ENCODE assay signal across 8 cellular contexts in genomic region chr19:19385900-19386339, GRCh38. TPM values are rescaled to one million over a fixed set of nuclear protein-coding genes. Genes with fewer than 3 reads are reported as not detected.
DNase-seq lines count a peak whose midpoint lies in the region; ATAC-seq and TF ChIP-seq lines count a peak whose summit lies in the region.

No MANE protein-coding gene starts in this region.

- H3K27me3 ChIP-seq in breast epithelium = no peaks in the 10 kb centered on the region

- H3K4me1 ChIP-seq in breast epithelium (no peaks in the 10 kb centered on the region), mucosa of descending colon (ENCODE audit: low read depth) (peaks cover 46% of the 10 kb centered on the region)

- no peaks in the 10 kb centered on the region for H3K36me3 ChIP-seq in breast epithelium
- H3K36me3 ChIP-seq in mucosa of descending colon (ENCODE audit: low read depth) = no peaks in the 10 kb centered on the region

- CTCF ChIA-PET in RWPE1 (lab: Yijun Ruan, JAX) = no interaction called here

- peak; percentile 14 for ATAC-seq in HG02678 (IDR thresholded peaks at IDR 0.05; ENCODE audit: unreplicated experiment)
- ATAC-seq in mucosa of descending colon = peak; percentile 1
- no peak for ATAC-seq in HG02884 (IDR thresholded peaks at IDR 0.05; ENCODE audit: unreplicated experiment)

- no peak for TF ChIP-seq CTCF in RWPE1 (conservative IDR thresholded peaks at IDR 0.05; ENCODE audit: low read depth)
- TF ChIP-seq CTCF in breast epithelium (IDR thresholded peaks at IDR 0.05) = peak in 1 of 3 donors; percentile 16
- no peak for TF ChIP-seq CTCF in mucosa of descending colon (IDR thresholded peaks at IDR 0.05)

- POLR2A ChIA-PET in RWPE1 (lab: Yijun Ruan, JAX; ENCODE audit: low non-redundant PET) = no interaction called here

- H3K4me3 ChIP-seq in breast epithelium (peak overlapping the region; percentile 68 to 90 (median 86)), mucosa of descending colon (peak overlapping the region; percentile 85)

- TF ChIP-seq POLR2A in GM15510 (IDR thresholded peaks at IDR 0.05; ENCODE audit: borderline replicate concordance, extremely low read depth, insufficient read length) (peak; percentile 78), breast epithelium (IDR thresholded peaks at IDR 0.05) (no peak)

- H3K9me3 ChIP-seq in breast epithelium = no peaks in the 10 kb centered on the region
- H3K9me3 ChIP-seq in mucosa of descending colon = no peaks in the 10 kb centered on the region

- H3K27ac ChIP-seq in RWPE1 (peak overlapping the region; percentile 93), breast epithelium (peak overlapping the region; percentile 81 to 94), substantia nigra (ENCODE audit: low read depth, low read length, poor library complexity, severe bottlenecking) (peak overlapping the region; percentile 51)

- intact Hi-C loops in breast epithelium (cut with DNase I; ENCODE audit: low total_unique reads) (no loop called here), mucosa of descending colon (cut with DNase I, micrococcal nuclease) (no loop called here)

- DNase-seq in RWPE1 (ENCODE audit: low spot score) (no peak), breast epithelium (ENCODE audit: low spot score in 2 of 2) (no peak), mucosa of descending colon (peak in 1 of 3 donors; percentile 84), substantia nigra (lab: John Stamatoyannopoulos, UW) (peak in 7 of 49 donors; percentile 40 to 87 (median 47)), NCI-H128 (lab: John Stamatoyannopoulos, UW; ENCODE audit: unreplicated experiment) (no peak)

RNA-seq across cellular contexts. Expression of gene GATAD2A, which starts 19.6 kb away (rescaled TPM):
- total RNA-seq in breast epithelium (10 to 100 TPM; 29.1 to 38.7 (median 33.6) TPM), mucosa of descending colon (100 to 1,000 TPM in 2 of 3 donors, 10 to 100 TPM in 1; 89.3 to 117 (median 107) TPM)
